In genomic region chr11:60948251-60948650, GRCh38 we compare ENCODE assay signal across 25 cellular contexts. TPM values are rescaled to one million over a fixed set of nuclear protein-coding genes. Genes with fewer than 3 reads are reported as not detected.
DNase-seq lines count a peak whose midpoint lies in the region; ATAC-seq and TF ChIP-seq lines count a peak whose summit lies in the region.
"Had no signal": no experiment of that assay in that cellular context is flagged by ENCODE, and none has a peak within 500 bp of the region (broad histone marks: within the 10 kb centered on the region; RNA-seq: fewer than 3 reads in every experiment).

No MANE protein-coding gene starts in this region.

- no peak overlapping the region for H2BK120ac ChIP-seq in neuronal stem cell (ENCODE audit: low read depth, low read length)

- H3K23ac ChIP-seq in neuronal stem cell (ENCODE audit: low read depth, low read length, poor library complexity), result no peak overlapping the region

- H3K36me3 ChIP-seq in endodermal cell (ENCODE audit: control insufficient read depth, insufficient read depth, low read length) (no peaks in the 10 kb centered on the region), neuronal stem cell (replicated peaks in 1 of 2; ENCODE audit: control insufficient read depth in 2 of 2, insufficient read depth in 2 of 2, low read length in 2 of 2) (no peaks in the 10 kb centered on the region)
- H3K36me3 ChIP-seq: uterus had no signal

- peak overlapping the region; percentile 1 for H3K18ac ChIP-seq in neuronal stem cell (ENCODE audit: low read length)

- no peak overlapping the region for H4K8ac ChIP-seq in neuronal stem cell (ENCODE audit: low read depth, low read length)

- H2BK15ac ChIP-seq in neuronal stem cell (ENCODE audit: low read length), result no peak overlapping the region

- H3K9me3 Mint-ChIP-seq in endodermal cell, result no peaks in the 10 kb centered on the region
- H3K9me3 Mint-ChIP-seq: activated naive CD4-positive, alpha-beta T cell treated with anti-CD3 and anti-CD28 coated beads, Interleukin-2, amount 50 U/mL, for 24 hours; activated T-cell treated with anti-CD3 and anti-CD28 coated beads, Interleukin-2, amount 50 U/mL, for 4 hours; natural killer cell had no signal

- H3K9me3 ChIP-seq in endodermal cell (ENCODE audit: control insufficient read depth, low read length) (no peaks in the 10 kb centered on the region), neuronal stem cell (replicated peaks in 1 of 2; ENCODE audit: control insufficient read depth in 2 of 2, insufficient read depth in 1 of 2, low read depth in 1 of 2, low read length in 2 of 2) (no peaks in the 10 kb centered on the region)
- H3K9me3 ChIP-seq: psoas muscle, spleen, uterus had no signal

- H3K27ac Mint-ChIP-seq in endodermal cell, result no peak overlapping the region
- H3K27ac Mint-ChIP-seq: activated CD8-positive, alpha-beta T cell treated with anti-CD3 and anti-CD28 coated beads, Interleukin-2, amount 10 ng/mL, durations not matched to agents 7 days and 5 days; CD4-positive, CD25-positive, alpha-beta regulatory T cell; natural killer cell; T-helper 17 cell had no signal

- H3K4ac ChIP-seq in neuronal stem cell (ENCODE audit: low read length), result no peak overlapping the region

- no peak for TF ChIP-seq CTCF in endodermal cell (conservative IDR thresholded peaks at IDR 0.05)

- no peak overlapping the region for H3K14ac ChIP-seq in neuronal stem cell (ENCODE audit: low read length)

- H2BK12ac ChIP-seq in neuronal stem cell (ENCODE audit: low read length), result no peak overlapping the region

- DNase-seq in COLO829 (ENCODE audit: low spot score) (peak; percentile 58), NCI-H524 (lab: John Stamatoyannopoulos, UW) (peak; percentile 73 to 93), endodermal cell (no peak), neuronal stem cell (ENCODE audit: low spot score) (no peak), NCI-H2196 treated with DMSO at 0.1 percent for 48 hours (lab: John Stamatoyannopoulos, UW; ENCODE audit: unreplicated experiment) (no peak), ecto neural progenitor cell (ENCODE audit: low spot score) (no peak), DMS79 (lab: John Stamatoyannopoulos, UW) (no peak)
- DNase-seq: activated CD4-positive, CD25-positive, alpha-beta regulatory T cell; activated CD8-positive, alpha-beta T cell treated with anti-CD3 and anti-CD28 coated beads, Interleukin-2, amount 10 ng/mL, durations not matched to agents 7 days and 5 days; activated T-cell treated with anti-CD3 and anti-CD28 coated beads, Interleukin-2, amount 50 U/mL, for 4 hours; CD4-positive, CD25-positive, alpha-beta regulatory T cell; DMS79 treated with DMSO at 0.1 percent for 48 hours; kidney; mammary epithelial cell; natural killer cell; NCI-H187 treated with DMSO at 0.1 percent for 48 hours; NCI-H510A treated with DMSO at 0.1 percent for 48 hours; psoas muscle; SIG-M5; spleen; T-helper 17 cell; uterus had no signal

- no peak overlapping the region for H3K4me3 Mint-ChIP-seq in endodermal cell
- H3K4me3 Mint-ChIP-seq: activated CD8-positive, alpha-beta T cell treated with anti-CD3 and anti-CD28 coated beads, Interleukin-2, amount 10 ng/mL, durations not matched to agents 7 days and 5 days; activated naive CD4-positive, alpha-beta T cell treated with anti-CD3 and anti-CD28 coated beads, Interleukin-2, amount 50 U/mL, for 24 hours; activated T-cell treated with anti-CD3 and anti-CD28 coated beads, Interleukin-2, amount 50 U/mL, for 4 hours; CD4-positive, CD25-positive, alpha-beta regulatory T cell; T-helper 17 cell had no signal

- peaks cover 2% of the 10 kb centered on the region for H3K79me1 ChIP-seq in neuronal stem cell (ENCODE audit: low read depth, low read length)

- no peaks in the 10 kb centered on the region for H3K36me3 Mint-ChIP-seq in endodermal cell (ENCODE audit: low read depth)
- H3K36me3 Mint-ChIP-seq: CD4-positive, CD25-positive, alpha-beta regulatory T cell; natural killer cell had no signal

- H3K9ac ChIP-seq in endodermal cell (ENCODE audit: extremely low read depth, low read length, poor library complexity, severe bottlenecking), result no peak overlapping the region
- H3K9ac ChIP-seq in neuronal stem cell (ENCODE audit: low read depth, low read length, poor library complexity), result no peak overlapping the region

- ATAC-seq in HG03039 (IDR thresholded peaks at IDR 0.05; ENCODE audit: unreplicated experiment), result no peak
- ATAC-seq: activated CD8-positive, alpha-beta T cell treated with anti-CD3 and anti-CD28 coated beads, Interleukin-2, amount 10 ng/mL, durations not matched to agents 7 days and 5 days; activated T-cell treated with anti-CD3 and anti-CD28 coated beads, Interleukin-2, amount 50 U/mL, for 4 hours; natural killer cell; psoas muscle; T-helper 17 cell had no signal

- peak overlapping the region; percentile 1 for H2AK5ac ChIP-seq in neuronal stem cell (ENCODE audit: low read depth, low read length)

- H3K4me3 ChIP-seq in endodermal cell (ENCODE audit: low read length) (no peak overlapping the region), neuronal stem cell (ENCODE audit: low read length in 2 of 2) (no peak overlapping the region)
- H3K4me3 ChIP-seq: psoas muscle, uterus had no signal

- no peaks in the 10 kb centered on the region for H3K4me1 Mint-ChIP-seq in endodermal cell

- H3K27ac ChIP-seq in endodermal cell (ENCODE audit: low read depth, low read length) (peak overlapping the region; percentile 78), neuronal stem cell (replicated peaks; ENCODE audit: low read length) (peak overlapping the region; percentile 8)
- H3K27ac ChIP-seq: psoas muscle, uterus had no signal

- H4K91ac ChIP-seq in neuronal stem cell (ENCODE audit: low read depth, low read length, poor library complexity), result no peak overlapping the region

- H3K4me2 ChIP-seq in neuronal stem cell (ENCODE audit: insufficient read depth, low read length, poor library complexity, severe bottlenecking), result no peak overlapping the region

- peaks cover 61% of the 10 kb centered on the region for H3K27me3 Mint-ChIP-seq in endodermal cell (ENCODE audit: insufficient read depth)
- H3K27me3 Mint-ChIP-seq: activated naive CD4-positive, alpha-beta T cell treated with anti-CD3 and anti-CD28 coated beads, Interleukin-2, amount 50 U/mL, for 24 hours had no signal

- H3K27me3 ChIP-seq in endodermal cell (ENCODE audit: control insufficient read depth, insufficient read depth, low read length, poor library complexity, severe bottlenecking) (peaks cover 53% of the 10 kb centered on the region), neuronal stem cell (ENCODE audit: control insufficient read depth in 3 of 3, insufficient read depth in 3 of 3, low read depth in 1 of 3, low read length in 3 of 3) (peaks cover 0 to 17% (median 3%) of the 10 kb centered on the region in 3 experiments)
- H3K27me3 ChIP-seq: uterus had no signal

- 79 to 85% methylated on average over 2 to 5 of the region's 5 CpGs for WGBS in endodermal cell (ENCODE audit: insufficient coverage in 1 of 2, insufficient read length in 1 of 2), 2 experiments
- no CpG with 5 or more reads among the region's 5 CpGs for WGBS in neuronal stem cell (ENCODE audit: extremely low coverage in 2 of 2, insufficient read length in 2 of 2, insufficient replicate concordance in 1 of 2), 2 donors

- H2BK5ac ChIP-seq in neuronal stem cell (ENCODE audit: low read length), result no peak overlapping the region

- H3K4me1 ChIP-seq in endodermal cell (ENCODE audit: control insufficient read depth, insufficient read depth, low read length) (no peaks in the 10 kb centered on the region), neuronal stem cell (ENCODE audit: control insufficient read depth in 2 of 2, insufficient read depth in 1 of 2, low read depth in 1 of 2, low read length in 2 of 2) (peaks cover 21 to 22% of the 10 kb centered on the region in 2 donors)
- H3K4me1 ChIP-seq: psoas muscle had no signal

- no peak overlapping the region for H2AFZ ChIP-seq in neuronal stem cell (ENCODE audit: low read length)

RNA-seq across cellular contexts. Expression of gene SLC15A3, which starts 3.7 kb away (rescaled TPM):
- total RNA-seq in endodermal cell, result 1 to 10 TPM; 1.4 to 1.6 TPM
- polyA plus RNA-seq in endodermal cell (2013, experiment 1 of 2), result 10.8 TPM
- 8.9 TPM for polyA plus RNA-seq in endodermal cell (2013, experiment 2 of 2)
- polyA plus RNA-seq in neuronal stem cell (2013, experiment 1 of 2), result 44.3 TPM
- polyA plus RNA-seq in neuronal stem cell (2013, experiment 2 of 2), result 45.8 TPM

RNA-seq across cellular contexts. Expression of gene CD6, which starts 23.2 kb away (rescaled TPM):
- total RNA-seq in endodermal cell, result 1 to 10 TPM; 1.5 to 1.6 TPM
- 0.57 TPM for polyA plus RNA-seq in endodermal cell (2013, experiment 1 of 2)
- polyA plus RNA-seq in endodermal cell (2013, experiment 2 of 2), result 0.50 TPM
- polyA plus RNA-seq in neuronal stem cell (2013, experiment 1 of 2), result 0.21 TPM
- polyA plus RNA-seq in neuronal stem cell (2013, experiment 2 of 2), result 0.24 TPM
- total RNA-seq: fibroblast of villous mesenchyme, mammary epithelial cell had no signal
- polyA plus RNA-seq: mammary epithelial cell had no signal

RNA-seq across cellular contexts. Expression of gene TMEM132A, which starts 24.0 kb away (rescaled TPM):
- total RNA-seq in endodermal cell, result 100 to 1,000 TPM; 135 to 140 TPM
- polyA plus RNA-seq in endodermal cell (2013, experiment 1 of 2), result 230 TPM
- 208 TPM for polyA plus RNA-seq in endodermal cell (2013, experiment 2 of 2)
- polyA plus RNA-seq in neuronal stem cell (2013, experiment 1 of 2), result 90.5 TPM
- 91.3 TPM for polyA plus RNA-seq in neuronal stem cell (2013, experiment 2 of 2)
- total RNA-seq: CD4-positive, CD25-positive, alpha-beta regulatory T cell; natural killer cell; T-helper 17 cell had no signal
- polyA plus RNA-seq: CD4-positive, CD25-positive, alpha-beta regulatory T cell had no signal

RNA-seq across cellular contexts. Expression of gene TMEM109, which starts 34.3 kb away (rescaled TPM):
- total RNA-seq in endodermal cell, result 10 to 100 TPM; 41.4 to 56.8 TPM
- 57.8 TPM for polyA plus RNA-seq in endodermal cell (2013, experiment 1 of 2)
- 55.8 TPM for polyA plus RNA-seq in endodermal cell (2013, experiment 2 of 2)
- 64.1 TPM for polyA plus RNA-seq in neuronal stem cell (2013, experiment 1 of 2)
- polyA plus RNA-seq in neuronal stem cell (2013, experiment 2 of 2), result 63.1 TPM

RNA-seq across cellular contexts. Expression of gene PRPF19, which starts 41.9 kb away (rescaled TPM):
- 100 to 1,000 TPM; 106 to 109 TPM for total RNA-seq in endodermal cell
- polyA plus RNA-seq in endodermal cell (2013, experiment 1 of 2), result 106 TPM
- 102 TPM for polyA plus RNA-seq in endodermal cell (2013, experiment 2 of 2)
- 80.3 TPM for polyA plus RNA-seq in neuronal stem cell (2013, experiment 1 of 2)
- 77.6 TPM for polyA plus RNA-seq in neuronal stem cell (2013, experiment 2 of 2)

Comparison
In these comparisons a context has a peak if more than half of its experiments do, and no peak if none do; other contexts are left out.
1. DNase-seq: peak in COLO829 (single experiment) and NCI-H524 (2 of 2); none in endodermal cell (single experiment), neuronal stem cell (single experiment), NCI-H2196 treated with DMSO at 0.1 percent for 48 hours (single experiment), ecto neural progenitor cell (single experiment) and DMS79 (single experiment).